ENCODE assay signal across 1 cellular context in the genomic region with DNA sequence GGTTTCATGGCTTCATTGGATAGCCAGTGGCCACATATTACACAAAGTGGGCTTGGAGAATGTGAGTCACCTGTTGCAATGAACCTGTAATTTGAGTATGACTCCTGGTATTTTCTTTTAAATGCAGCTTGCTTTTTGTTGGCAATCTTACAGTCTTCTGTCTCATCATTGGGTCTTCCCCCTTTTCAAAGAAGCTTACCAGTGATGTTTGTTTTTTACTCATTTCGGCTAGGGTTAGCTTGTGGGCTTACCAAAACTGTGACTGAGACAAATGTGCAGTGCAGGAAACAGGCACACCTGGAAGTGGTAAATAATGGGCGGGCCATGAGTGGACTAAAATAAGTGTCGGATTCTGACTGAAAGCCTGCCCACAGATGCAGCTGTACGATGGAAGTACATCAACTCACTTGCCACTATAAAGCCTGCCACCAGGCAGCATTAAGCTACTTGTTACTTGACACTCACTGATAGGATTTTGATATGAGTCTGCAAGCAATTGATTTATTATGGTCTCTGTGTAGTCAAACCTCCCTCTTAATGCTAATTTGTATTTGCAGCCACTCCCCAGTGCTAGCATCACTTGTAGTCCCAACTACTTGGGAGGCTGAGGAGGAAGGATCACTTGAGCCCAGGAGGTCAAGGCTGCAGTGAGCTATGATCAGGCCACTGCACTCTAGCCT.
TF ChIP-seq lines count a peak whose summit lies in the region.

No MANE protein-coding gene starts in this region.

TF ChIP-seq in GM12878, 131 proteins besides CTCF, POLR2A, EP300 and RAD21 (continued from another document):
- TF ChIP-seq TBL1XR1 (IDR thresholded peaks at IDR 0.05; ENCODE audit: low read depth, low read length), result peak; percentile 53; the same call in 1 of the 2 replicates
- TF ChIP-seq IKZF2 (IDR thresholded peaks at IDR 0.05), result peak; percentile 75 to 77; a peak in 3 of 4 replicates
- peak; percentile 72 for TF ChIP-seq MTA2 (IDR thresholded peaks at IDR 0.05; ENCODE audit: low read depth)
- TF ChIP-seq BHLHE40 (IDR thresholded peaks at IDR 0.05; ENCODE audit: borderline replicate concordance in 1 of 2, low read depth in 2 of 2, low read length in 1 of 2), result peak; percentile 81 to 89
- peak; percentile 62; the same call in 1 of the 2 replicates for TF ChIP-seq GABPA (IDR thresholded peaks at IDR 0.05; ENCODE audit: low read depth)
- peak; percentile 92 for TF ChIP-seq TCF12 (IDR thresholded peaks at IDR 0.05; ENCODE audit: low read depth, low read length)
- peak; percentile 89 for TF ChIP-seq RUNX3 (IDR thresholded peaks at IDR 0.05; ENCODE audit: low read length)
- TF ChIP-seq MXI1 (IDR thresholded peaks at IDR 0.05; ENCODE audit: low read depth, low read length), result peak; percentile 53; the same call in 1 of the 2 replicates
- no peak for TF ChIP-seq CHD2 (IDR thresholded peaks at IDR 0.05; ENCODE audit: borderline replicate concordance, low read depth, low read length)
- TF ChIP-seq, protein P1, sequence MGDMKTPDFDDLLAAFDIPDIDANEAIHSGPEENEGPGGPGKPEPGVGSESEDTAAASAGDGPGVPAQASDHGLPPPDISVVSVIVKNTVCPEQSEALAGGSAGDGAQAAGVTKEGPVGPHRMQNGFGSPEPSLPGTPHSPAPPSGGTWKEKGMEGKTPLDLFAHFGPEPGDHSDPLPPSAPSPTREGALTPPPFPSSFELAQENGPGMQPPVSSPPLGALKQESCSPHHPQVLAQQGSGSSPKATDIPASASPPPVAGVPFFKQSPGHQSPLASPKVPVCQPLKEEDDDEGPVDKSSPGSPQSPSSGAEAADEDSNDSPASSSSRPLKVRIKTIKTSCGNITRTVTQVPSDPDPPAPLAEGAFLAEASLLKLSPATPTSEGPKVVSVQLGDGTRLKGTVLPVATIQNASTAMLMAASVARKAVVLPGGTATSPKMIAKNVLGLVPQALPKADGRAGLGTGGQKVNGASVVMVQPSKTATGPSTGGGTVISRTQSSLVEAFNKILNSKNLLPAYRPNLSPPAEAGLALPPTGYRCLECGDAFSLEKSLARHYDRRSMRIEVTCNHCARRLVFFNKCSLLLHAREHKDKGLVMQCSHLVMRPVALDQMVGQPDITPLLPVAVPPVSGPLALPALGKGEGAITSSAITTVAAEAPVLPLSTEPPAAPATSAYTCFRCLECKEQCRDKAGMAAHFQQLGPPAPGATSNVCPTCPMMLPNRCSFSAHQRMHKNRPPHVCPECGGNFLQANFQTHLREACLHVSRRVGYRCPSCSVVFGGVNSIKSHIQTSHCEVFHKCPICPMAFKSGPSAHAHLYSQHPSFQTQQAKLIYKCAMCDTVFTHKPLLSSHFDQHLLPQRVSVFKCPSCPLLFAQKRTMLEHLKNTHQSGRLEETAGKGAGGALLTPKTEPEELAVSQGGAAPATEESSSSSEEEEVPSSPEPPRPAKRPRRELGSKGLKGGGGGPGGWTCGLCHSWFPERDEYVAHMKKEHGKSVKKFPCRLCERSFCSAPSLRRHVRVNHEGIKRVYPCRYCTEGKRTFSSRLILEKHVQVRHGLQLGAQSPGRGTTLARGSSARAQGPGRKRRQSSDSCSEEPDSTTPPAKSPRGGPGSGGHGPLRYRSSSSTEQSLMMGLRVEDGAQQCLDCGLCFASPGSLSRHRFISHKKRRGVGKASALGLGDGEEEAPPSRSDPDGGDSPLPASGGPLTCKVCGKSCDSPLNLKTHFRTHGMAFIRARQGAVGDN (IDR thresholded peaks at IDR 0.05), result peak; percentile 34; the same call in 1 of the 2 replicates
- TF ChIP-seq TCF3 (IDR thresholded peaks at IDR 0.05; ENCODE audit: borderline replicate concordance, insufficient read depth, low read depth, low read length), result peak; percentile 85
- TF ChIP-seq TCF7 (IDR thresholded peaks at IDR 0.05; ENCODE audit: borderline replicate concordance), result no peak
- TF ChIP-seq NR2F1 (conservative IDR thresholded peaks at IDR 0.05), result no peak
- TF ChIP-seq CBFB (IDR thresholded peaks at IDR 0.05; ENCODE audit: low read depth), result peak; percentile 51; the same call in 1 of the 2 replicates
- TF ChIP-seq, protein P2, sequence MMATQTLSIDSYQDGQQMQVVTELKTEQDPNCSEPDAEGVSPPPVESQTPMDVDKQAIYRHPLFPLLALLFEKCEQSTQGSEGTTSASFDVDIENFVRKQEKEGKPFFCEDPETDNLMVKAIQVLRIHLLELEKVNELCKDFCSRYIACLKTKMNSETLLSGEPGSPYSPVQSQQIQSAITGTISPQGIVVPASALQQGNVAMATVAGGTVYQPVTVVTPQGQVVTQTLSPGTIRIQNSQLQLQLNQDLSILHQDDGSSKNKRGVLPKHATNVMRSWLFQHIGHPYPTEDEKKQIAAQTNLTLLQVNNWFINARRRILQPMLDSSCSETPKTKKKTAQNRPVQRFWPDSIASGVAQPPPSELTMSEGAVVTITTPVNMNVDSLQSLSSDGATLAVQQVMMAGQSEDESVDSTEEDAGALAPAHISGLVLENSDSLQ (IDR thresholded peaks at IDR 0.05), result peak; percentile 93
- peak; percentile 74 for TF ChIP-seq ATF7 (IDR thresholded peaks at IDR 0.05; ENCODE audit: low read depth)
- TF ChIP-seq MEF2A (IDR thresholded peaks at IDR 0.05; ENCODE audit: insufficient read depth, low read depth, low read length), result peak; percentile 90
- TF ChIP-seq RAD51 (IDR thresholded peaks at IDR 0.05), result peak; percentile 45
- TF ChIP-seq FOXK2 (IDR thresholded peaks at IDR 0.05), result no peak
- TF ChIP-seq, protein P3, sequence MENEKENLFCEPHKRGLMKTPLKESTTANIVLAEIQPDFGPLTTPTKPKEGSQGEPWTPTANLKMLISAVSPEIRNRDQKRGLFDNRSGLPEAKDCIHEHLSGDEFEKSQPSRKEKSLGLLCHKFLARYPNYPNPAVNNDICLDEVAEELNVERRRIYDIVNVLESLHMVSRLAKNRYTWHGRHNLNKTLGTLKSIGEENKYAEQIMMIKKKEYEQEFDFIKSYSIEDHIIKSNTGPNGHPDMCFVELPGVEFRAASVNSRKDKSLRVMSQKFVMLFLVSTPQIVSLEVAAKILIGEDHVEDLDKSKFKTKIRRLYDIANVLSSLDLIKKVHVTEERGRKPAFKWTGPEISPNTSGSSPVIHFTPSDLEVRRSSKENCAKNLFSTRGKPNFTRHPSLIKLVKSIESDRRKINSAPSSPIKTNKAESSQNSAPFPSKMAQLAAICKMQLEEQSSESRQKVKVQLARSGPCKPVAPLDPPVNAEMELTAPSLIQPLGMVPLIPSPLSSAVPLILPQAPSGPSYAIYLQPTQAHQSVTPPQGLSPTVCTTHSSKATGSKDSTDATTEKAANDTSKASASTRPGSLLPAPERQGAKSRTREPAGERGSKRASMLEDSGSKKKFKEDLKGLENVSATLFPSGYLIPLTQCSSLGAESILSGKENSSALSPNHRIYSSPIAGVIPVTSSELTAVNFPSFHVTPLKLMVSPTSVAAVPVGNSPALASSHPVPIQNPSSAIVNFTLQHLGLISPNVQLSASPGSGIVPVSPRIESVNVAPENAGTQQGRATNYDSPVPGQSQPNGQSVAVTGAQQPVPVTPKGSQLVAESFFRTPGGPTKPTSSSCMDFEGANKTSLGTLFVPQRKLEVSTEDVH (IDR thresholded peaks at IDR 0.05; ENCODE audit: low read depth, partially characterized antibody), result no peak
- peak; percentile 85 for TF ChIP-seq JUNB (IDR thresholded peaks at IDR 0.05)
- TF ChIP-seq, protein P4, sequence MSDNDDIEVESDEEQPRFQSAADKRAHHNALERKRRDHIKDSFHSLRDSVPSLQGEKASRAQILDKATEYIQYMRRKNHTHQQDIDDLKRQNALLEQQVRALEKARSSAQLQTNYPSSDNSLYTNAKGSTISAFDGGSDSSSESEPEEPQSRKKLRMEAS (IDR thresholded peaks at IDR 0.05; ENCODE audit: low read depth, low read length), result no peak
- peak; percentile 57; the same call in 1 of the 2 replicates for TF ChIP-seq BACH1 (IDR thresholded peaks at IDR 0.05; ENCODE audit: borderline replicate concordance)
- TF ChIP-seq, protein P5, sequence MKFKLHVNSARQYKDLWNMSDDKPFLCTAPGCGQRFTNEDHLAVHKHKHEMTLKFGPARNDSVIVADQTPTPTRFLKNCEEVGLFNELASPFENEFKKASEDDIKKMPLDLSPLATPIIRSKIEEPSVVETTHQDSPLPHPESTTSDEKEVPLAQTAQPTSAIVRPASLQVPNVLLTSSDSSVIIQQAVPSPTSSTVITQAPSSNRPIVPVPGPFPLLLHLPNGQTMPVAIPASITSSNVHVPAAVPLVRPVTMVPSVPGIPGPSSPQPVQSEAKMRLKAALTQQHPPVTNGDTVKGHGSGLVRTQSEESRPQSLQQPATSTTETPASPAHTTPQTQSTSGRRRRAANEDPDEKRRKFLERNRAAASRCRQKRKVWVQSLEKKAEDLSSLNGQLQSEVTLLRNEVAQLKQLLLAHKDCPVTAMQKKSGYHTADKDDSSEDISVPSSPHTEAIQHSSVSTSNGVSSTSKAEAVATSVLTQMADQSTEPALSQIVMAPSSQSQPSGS (IDR thresholded peaks at IDR 0.05; ENCODE audit: low read length), result 0 out of 2 replicates have a peak, but pooled peaks have one; percentile 75
- no peak for TF ChIP-seq BMI1 (IDR thresholded peaks at IDR 0.05; ENCODE audit: borderline replicate concordance)
- TF ChIP-seq EZH2 (IDR thresholded peaks at IDR 0.05; ENCODE audit: borderline replicate concordance, control insufficient read depth, low read depth, low read length), result no peak
- 0 out of 2 replicates have a peak, but pooled peaks have one; percentile 26 for TF ChIP-seq CREB1 (IDR thresholded peaks at IDR 0.05; ENCODE audit: low read depth)
- no peak for TF ChIP-seq ESRRA (IDR thresholded peaks at IDR 0.05; ENCODE audit: low read length)
- TF ChIP-seq SREBF2 (IDR thresholded peaks at IDR 0.05; ENCODE audit: low read length), result no peak
- no peak for TF ChIP-seq RFX5 (IDR thresholded peaks at IDR 0.05; ENCODE audit: low read depth, low read length)
- TF ChIP-seq STAT1 (conservative IDR thresholded peaks at IDR 0.05), result no peak
- peak; percentile 78 for TF ChIP-seq FOXM1 (IDR thresholded peaks at IDR 0.05; ENCODE audit: low read depth, low read length)
- no peak for TF ChIP-seq ASH2L (IDR thresholded peaks at IDR 0.05; ENCODE audit: borderline replicate concordance, low read depth)
- no peak for TF ChIP-seq CHD4 (IDR thresholded peaks at IDR 0.05)
- TF ChIP-seq, protein P6, sequence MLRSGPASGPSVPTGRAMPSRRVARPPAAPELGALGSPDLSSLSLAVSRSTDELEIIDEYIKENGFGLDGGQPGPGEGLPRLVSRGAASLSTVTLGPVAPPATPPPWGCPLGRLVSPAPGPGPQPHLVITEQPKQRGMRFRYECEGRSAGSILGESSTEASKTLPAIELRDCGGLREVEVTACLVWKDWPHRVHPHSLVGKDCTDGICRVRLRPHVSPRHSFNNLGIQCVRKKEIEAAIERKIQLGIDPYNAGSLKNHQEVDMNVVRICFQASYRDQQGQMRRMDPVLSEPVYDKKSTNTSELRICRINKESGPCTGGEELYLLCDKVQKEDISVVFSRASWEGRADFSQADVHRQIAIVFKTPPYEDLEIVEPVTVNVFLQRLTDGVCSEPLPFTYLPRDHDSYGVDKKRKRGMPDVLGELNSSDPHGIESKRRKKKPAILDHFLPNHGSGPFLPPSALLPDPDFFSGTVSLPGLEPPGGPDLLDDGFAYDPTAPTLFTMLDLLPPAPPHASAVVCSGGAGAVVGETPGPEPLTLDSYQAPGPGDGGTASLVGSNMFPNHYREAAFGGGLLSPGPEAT (IDR thresholded peaks at IDR 0.05; ENCODE audit: low read depth), result peak; percentile 49; the same call in 1 of the 2 replicates
